ENCODE assay signal across 1 cellular context in the genomic region with DNA sequence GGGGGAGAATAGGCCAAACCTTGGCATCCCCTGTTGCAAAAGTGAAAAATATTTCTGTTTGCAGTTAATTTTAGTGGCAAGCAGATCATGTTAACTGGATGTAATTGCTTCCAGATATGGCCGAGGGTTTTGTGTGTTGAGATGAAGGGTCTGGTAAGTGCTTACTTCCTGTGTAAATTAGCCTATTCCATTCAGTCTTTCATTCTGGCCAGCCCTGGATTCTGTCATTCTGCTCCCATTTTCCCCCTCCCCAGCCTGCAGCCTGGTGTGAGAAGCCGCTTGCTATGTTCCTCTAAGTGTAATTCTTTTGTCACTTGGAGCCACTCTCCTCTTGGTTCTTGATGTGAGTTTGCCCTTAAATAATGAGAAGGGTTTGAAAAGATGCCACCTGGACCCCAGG.
TF ChIP-seq lines count a peak whose summit lies in the region.

No MANE protein-coding gene starts in this region.

TF ChIP-seq in HEK293, 187 proteins besides CTCF, POLR2A, EP300 and RAD21 (continued from another document and continues in another):
- TF ChIP-seq, protein P1, sequence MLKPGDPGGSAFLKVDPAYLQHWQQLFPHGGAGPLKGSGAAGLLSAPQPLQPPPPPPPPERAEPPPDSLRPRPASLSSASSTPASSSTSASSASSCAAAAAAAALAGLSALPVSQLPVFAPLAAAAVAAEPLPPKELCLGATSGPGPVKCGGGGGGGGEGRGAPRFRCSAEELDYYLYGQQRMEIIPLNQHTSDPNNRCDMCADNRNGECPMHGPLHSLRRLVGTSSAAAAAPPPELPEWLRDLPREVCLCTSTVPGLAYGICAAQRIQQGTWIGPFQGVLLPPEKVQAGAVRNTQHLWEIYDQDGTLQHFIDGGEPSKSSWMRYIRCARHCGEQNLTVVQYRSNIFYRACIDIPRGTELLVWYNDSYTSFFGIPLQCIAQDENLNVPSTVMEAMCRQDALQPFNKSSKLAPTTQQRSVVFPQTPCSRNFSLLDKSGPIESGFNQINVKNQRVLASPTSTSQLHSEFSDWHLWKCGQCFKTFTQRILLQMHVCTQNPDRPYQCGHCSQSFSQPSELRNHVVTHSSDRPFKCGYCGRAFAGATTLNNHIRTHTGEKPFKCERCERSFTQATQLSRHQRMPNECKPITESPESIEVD (tag by site-specific recombination; IDR thresholded peaks at IDR 0.05): peak; percentile 79
- TF ChIP-seq ZNF571 (tag by site-specific recombination; IDR thresholded peaks at IDR 0.05) (no peak), ZNF837 (tag by site-specific recombination; IDR thresholded peaks at IDR 0.05) (no peak), KLF8 (tag by site-specific recombination; IDR thresholded peaks at IDR 0.05) (no peak), YY1 (tag by site-specific recombination; IDR thresholded peaks at IDR 0.05) (no peak), ZNF621 (tag by site-specific recombination; IDR thresholded peaks at IDR 0.05) (no peak), ZNF433 (tag by site-specific recombination; IDR thresholded peaks at IDR 0.05; ENCODE audit: low read depth) (no peak), ZNF768 (tag by site-specific recombination; IDR thresholded peaks at IDR 0.05) (no peak), BCL11A (tag by site-specific recombination; IDR thresholded peaks at IDR 0.05; ENCODE audit: low read depth) (no peak), ZNF626 (tag by site-specific recombination; IDR thresholded peaks at IDR 0.05) (no peak), ZNF311 (tag by site-specific recombination; IDR thresholded peaks at IDR 0.05; ENCODE audit: borderline replicate concordance) (no peak), TCF7L2 (IDR thresholded peaks at IDR 0.05; ENCODE audit: borderline replicate concordance, low read depth, low read length) (peak; percentile 68; the same call in 1 of the 2 replicates), ZXDB (tag by site-specific recombination; IDR thresholded peaks at IDR 0.05) (no peak), ZNF423 (tag by site-specific recombination; IDR thresholded peaks at IDR 0.05) (no peak), GLI2 (tag by site-specific recombination; IDR thresholded peaks at IDR 0.05; ENCODE audit: borderline replicate concordance, low read depth) (no peak), ZNF501 (tag by site-specific recombination; IDR thresholded peaks at IDR 0.05) (no peak), ZNF221 (tag by site-specific recombination; IDR thresholded peaks at IDR 0.05; ENCODE audit: borderline replicate concordance) (no peak), FEZF1 (tag by site-specific recombination; IDR thresholded peaks at IDR 0.05) (peak; percentile 52), REPIN1 (tag by site-specific recombination; IDR thresholded peaks at IDR 0.05; ENCODE audit: low read depth) (no peak), ZNF658 (tag by site-specific recombination; IDR thresholded peaks at IDR 0.05) (no peak), ZNF391 (tag by site-specific recombination; IDR thresholded peaks at IDR 0.05; ENCODE audit: borderline replicate concordance, low read depth) (no peak), ZNF354C (tag by site-specific recombination; IDR thresholded peaks at IDR 0.05; ENCODE audit: borderline replicate concordance, low read depth) (no peak), MEIS1 (CRISPR knock-in tag; IDR thresholded peaks at IDR 0.05; ENCODE audit: borderline replicate concordance) (no peak), ZNF707 (tag by site-specific recombination; IDR thresholded peaks at IDR 0.05) (no peak), ZNF24 (tag by site-specific recombination; IDR thresholded peaks at IDR 0.05) (0 out of 2 replicates have a peak, but pooled peaks have one; percentile 43), PRDM1 (tag by site-specific recombination; IDR thresholded peaks at IDR 0.05) (no peak), SCRT2 (tag by site-specific recombination; IDR thresholded peaks at IDR 0.05) (no peak), ZNF404 (tag by site-specific recombination; IDR thresholded peaks at IDR 0.05) (no peak), ZNF600 (tag by site-specific recombination; IDR thresholded peaks at IDR 0.05) (0 out of 2 replicates have a peak, but pooled peaks have one; percentile 26), ZNF146 (tag by site-specific recombination; IDR thresholded peaks at IDR 0.05) (no peak), SCRT1 (tag by site-specific recombination; IDR thresholded peaks at IDR 0.05; ENCODE audit: borderline replicate concordance) (no peak), ZNF341 (tag by site-specific recombination; IDR thresholded peaks at IDR 0.05; ENCODE audit: low read depth) (no peak)
- TF ChIP-seq, protein P2, sequence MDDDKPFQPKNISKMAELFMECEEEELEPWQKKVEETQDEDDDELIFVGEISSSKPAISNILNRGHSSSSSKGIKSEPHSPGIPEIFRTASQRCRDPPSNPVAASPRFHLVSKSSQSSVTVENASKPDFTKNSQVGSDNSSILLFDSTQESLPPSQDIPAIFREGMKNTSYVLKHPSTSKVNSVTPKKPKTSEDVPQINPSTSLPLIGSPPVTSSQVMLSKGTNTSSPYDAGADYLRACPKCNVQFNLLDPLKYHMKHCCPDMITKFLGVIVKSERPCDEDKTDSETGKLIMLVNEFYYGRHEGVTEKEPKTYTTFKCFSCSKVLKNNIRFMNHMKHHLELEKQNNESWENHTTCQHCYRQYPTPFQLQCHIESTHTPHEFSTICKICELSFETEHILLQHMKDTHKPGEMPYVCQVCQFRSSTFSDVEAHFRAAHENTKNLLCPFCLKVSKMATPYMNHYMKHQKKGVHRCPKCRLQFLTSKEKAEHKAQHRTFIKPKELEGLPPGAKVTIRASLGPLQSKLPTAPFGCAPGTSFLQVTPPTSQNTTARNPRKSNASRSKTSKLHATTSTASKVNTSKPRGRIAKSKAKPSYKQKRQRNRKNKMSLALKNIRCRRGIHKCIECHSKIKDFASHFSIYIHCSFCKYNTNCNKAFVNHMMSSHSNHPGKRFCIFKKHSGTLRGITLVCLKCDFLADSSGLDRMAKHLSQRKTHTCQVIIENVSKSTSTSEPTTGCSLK (tag by site-specific recombination; IDR thresholded peaks at IDR 0.05): no peak
- TF ChIP-seq, protein P3, sequence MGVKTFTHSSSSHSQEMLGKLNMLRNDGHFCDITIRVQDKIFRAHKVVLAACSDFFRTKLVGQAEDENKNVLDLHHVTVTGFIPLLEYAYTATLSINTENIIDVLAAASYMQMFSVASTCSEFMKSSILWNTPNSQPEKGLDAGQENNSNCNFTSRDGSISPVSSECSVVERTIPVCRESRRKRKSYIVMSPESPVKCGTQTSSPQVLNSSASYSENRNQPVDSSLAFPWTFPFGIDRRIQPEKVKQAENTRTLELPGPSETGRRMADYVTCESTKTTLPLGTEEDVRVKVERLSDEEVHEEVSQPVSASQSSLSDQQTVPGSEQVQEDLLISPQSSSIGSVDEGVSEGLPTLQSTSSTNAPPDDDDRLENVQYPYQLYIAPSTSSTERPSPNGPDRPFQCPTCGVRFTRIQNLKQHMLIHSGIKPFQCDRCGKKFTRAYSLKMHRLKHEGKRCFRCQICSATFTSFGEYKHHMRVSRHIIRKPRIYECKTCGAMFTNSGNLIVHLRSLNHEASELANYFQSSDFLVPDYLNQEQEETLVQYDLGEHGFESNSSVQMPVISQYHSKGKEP (tag by site-specific recombination; IDR thresholded peaks at IDR 0.05): peak; percentile 60; the same call in 1 of the 2 replicates
- TF ChIP-seq, protein P4, sequence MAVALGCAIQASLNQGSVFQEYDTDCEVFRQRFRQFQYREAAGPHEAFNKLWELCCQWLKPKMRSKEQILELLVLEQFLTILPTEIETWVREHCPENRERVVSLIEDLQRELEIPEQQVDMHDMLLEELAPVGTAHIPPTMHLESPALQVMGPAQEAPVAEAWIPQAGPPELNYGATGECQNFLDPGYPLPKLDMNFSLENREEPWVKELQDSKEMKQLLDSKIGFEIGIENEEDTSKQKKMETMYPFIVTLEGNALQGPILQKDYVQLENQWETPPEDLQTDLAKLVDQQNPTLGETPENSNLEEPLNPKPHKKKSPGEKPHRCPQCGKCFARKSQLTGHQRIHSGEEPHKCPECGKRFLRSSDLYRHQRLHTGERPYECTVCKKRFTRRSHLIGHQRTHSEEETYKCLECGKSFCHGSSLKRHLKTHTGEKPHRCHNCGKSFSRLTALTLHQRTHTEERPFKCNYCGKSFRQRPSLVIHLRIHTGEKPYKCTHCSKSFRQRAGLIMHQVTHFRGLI (tag by site-specific recombination; IDR thresholded peaks at IDR 0.05): no peak
- TF ChIP-seq, protein P5, sequence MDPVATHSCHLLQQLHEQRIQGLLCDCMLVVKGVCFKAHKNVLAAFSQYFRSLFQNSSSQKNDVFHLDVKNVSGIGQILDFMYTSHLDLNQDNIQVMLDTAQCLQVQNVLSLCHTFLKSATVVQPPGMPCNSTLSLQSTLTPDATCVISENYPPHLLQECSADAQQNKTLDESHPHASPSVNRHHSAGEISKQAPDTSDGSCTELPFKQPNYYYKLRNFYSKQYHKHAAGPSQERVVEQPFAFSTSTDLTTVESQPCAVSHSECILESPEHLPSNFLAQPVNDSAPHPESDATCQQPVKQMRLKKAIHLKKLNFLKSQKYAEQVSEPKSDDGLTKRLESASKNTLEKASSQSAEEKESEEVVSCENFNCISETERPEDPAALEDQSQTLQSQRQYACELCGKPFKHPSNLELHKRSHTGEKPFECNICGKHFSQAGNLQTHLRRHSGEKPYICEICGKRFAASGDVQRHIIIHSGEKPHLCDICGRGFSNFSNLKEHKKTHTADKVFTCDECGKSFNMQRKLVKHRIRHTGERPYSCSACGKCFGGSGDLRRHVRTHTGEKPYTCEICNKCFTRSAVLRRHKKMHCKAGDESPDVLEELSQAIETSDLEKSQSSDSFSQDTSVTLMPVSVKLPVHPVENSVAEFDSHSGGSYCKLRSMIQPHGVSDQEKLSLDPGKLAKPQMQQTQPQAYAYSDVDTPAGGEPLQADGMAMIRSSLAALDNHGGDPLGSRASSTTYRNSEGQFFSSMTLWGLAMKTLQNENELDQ (tag by site-specific recombination; IDR thresholded peaks at IDR 0.05; ENCODE audit: low read depth): no peak
- TF ChIP-seq, protein P6, sequence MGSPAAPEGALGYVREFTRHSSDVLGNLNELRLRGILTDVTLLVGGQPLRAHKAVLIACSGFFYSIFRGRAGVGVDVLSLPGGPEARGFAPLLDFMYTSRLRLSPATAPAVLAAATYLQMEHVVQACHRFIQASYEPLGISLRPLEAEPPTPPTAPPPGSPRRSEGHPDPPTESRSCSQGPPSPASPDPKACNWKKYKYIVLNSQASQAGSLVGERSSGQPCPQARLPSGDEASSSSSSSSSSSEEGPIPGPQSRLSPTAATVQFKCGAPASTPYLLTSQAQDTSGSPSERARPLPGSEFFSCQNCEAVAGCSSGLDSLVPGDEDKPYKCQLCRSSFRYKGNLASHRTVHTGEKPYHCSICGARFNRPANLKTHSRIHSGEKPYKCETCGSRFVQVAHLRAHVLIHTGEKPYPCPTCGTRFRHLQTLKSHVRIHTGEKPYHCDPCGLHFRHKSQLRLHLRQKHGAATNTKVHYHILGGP (tag by site-specific recombination; IDR thresholded peaks at IDR 0.05): no peak
- TF ChIP-seq, protein P7, sequence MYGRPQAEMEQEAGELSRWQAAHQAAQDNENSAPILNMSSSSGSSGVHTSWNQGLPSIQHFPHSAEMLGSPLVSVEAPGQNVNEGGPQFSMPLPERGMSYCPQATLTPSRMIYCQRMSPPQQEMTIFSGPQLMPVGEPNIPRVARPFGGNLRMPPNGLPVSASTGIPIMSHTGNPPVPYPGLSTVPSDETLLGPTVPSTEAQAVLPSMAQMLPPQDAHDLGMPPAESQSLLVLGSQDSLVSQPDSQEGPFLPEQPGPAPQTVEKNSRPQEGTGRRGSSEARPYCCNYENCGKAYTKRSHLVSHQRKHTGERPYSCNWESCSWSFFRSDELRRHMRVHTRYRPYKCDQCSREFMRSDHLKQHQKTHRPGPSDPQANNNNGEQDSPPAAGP (tag by site-specific recombination; IDR thresholded peaks at IDR 0.05): no peak
- TF ChIP-seq, protein P8, sequence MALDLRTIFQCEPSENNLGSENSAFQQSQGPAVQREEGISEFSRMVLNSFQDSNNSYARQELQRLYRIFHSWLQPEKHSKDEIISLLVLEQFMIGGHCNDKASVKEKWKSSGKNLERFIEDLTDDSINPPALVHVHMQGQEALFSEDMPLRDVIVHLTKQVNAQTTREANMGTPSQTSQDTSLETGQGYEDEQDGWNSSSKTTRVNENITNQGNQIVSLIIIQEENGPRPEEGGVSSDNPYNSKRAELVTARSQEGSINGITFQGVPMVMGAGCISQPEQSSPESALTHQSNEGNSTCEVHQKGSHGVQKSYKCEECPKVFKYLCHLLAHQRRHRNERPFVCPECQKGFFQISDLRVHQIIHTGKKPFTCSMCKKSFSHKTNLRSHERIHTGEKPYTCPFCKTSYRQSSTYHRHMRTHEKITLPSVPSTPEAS (tag by site-specific recombination; IDR thresholded peaks at IDR 0.05): no peak
- TF ChIP-seq, protein P9, sequence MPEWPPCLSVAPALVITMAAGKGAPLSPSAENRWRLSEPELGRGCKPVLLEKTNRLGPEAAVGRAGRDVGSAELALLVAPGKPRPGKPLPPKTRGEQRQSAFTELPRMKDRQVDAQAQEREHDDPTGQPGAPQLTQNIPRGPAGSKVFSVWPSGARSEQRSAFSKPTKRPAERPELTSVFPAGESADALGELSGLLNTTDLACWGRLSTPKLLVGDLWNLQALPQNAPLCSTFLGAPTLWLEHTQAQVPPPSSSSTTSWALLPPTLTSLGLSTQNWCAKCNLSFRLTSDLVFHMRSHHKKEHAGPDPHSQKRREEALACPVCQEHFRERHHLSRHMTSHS (tag by site-specific recombination; IDR thresholded peaks at IDR 0.05): no peak
- TF ChIP-seq, protein P10, sequence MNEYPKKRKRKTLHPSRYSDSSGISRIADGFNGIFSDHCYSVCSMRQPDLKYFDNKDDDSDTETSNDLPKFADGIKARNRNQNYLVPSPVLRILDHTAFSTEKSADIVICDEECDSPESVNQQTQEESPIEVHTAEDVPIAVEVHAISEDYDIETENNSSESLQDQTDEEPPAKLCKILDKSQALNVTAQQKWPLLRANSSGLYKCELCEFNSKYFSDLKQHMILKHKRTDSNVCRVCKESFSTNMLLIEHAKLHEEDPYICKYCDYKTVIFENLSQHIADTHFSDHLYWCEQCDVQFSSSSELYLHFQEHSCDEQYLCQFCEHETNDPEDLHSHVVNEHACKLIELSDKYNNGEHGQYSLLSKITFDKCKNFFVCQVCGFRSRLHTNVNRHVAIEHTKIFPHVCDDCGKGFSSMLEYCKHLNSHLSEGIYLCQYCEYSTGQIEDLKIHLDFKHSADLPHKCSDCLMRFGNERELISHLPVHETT (tag by site-specific recombination; IDR thresholded peaks at IDR 0.05): no peak
- TF ChIP-seq, protein P11, sequence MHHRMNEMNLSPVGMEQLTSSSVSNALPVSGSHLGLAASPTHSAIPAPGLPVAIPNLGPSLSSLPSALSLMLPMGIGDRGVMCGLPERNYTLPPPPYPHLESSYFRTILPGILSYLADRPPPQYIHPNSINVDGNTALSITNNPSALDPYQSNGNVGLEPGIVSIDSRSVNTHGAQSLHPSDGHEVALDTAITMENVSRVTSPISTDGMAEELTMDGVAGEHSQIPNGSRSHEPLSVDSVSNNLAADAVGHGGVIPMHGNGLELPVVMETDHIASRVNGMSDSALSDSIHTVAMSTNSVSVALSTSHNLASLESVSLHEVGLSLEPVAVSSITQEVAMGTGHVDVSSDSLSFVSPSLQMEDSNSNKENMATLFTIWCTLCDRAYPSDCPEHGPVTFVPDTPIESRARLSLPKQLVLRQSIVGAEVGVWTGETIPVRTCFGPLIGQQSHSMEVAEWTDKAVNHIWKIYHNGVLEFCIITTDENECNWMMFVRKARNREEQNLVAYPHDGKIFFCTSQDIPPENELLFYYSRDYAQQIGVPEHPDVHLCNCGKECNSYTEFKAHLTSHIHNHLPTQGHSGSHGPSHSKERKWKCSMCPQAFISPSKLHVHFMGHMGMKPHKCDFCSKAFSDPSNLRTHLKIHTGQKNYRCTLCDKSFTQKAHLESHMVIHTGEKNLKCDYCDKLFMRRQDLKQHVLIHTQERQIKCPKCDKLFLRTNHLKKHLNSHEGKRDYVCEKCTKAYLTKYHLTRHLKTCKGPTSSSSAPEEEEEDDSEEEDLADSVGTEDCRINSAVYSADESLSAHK (tag by site-specific recombination; IDR thresholded peaks at IDR 0.05): no peak
